In the genomic region with DNA sequence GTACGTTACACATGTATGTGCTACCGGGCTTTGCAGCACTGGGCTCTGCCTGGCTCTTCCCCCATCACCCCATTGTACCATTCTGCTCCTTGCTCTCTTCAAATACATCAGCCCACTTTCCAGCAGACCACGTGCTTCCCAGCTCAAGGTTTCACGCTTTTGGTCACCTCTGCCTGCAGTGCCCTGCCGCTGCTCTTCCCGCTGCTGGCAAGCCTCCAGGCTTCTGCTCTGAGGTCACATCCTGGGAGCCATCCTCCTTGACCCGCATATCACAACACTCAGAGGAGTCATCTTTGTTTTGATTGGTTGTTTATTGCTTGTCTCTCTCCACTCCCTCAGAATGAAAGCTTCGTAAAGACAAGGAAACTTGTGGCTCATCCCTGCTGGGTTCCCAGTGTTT, we compare ENCODE assay signal across 19 cellular contexts. TPM values are rescaled to one million over a fixed set of nuclear protein-coding genes. Genes with fewer than 3 reads are reported as not detected.
DNase-seq lines count a peak whose midpoint lies in the region; ATAC-seq and TF ChIP-seq lines count a peak whose summit lies in the region.
"Had no signal": no experiment of that assay in that cellular context is flagged by ENCODE, and none has a peak within 500 bp of the region (broad histone marks: within the 10 kb centered on the region; RNA-seq: fewer than 3 reads in every experiment).

No MANE protein-coding gene starts in this region.

- POLR2A ChIA-PET in HEK293T (lab: Yijun Ruan, JAX), result no interaction called here
- POLR2A ChIA-PET in Caco-2 (lab: Charles Lee), result no interaction called here

- TF ChIP-seq CTCF in Caco-2 (IDR thresholded peaks at IDR 0.05; ENCODE audit: insufficient read depth in 1 of 2, low read depth in 1 of 2, low read length in 1 of 2, severe bottlenecking in 1 of 2, unreplicated experiment in 1 of 2), result no peak

- intact Hi-C loops in Caco-2 (cut with micrococcal nuclease; ENCODE audit: unreplicated experiment), result no loop called here

- H3K27me3 Mint-ChIP-seq in T-helper 17 cell, result no peaks in the 10 kb centered on the region
- H3K27me3 Mint-ChIP-seq in Caco-2 (ENCODE audit: insufficient read depth, unreplicated experiment), result peaks cover 13% of the 10 kb centered on the region
- H3K27me3 Mint-ChIP-seq: activated CD4-positive, alpha-beta T cell treated with anti-CD3 and anti-CD28 coated beads, Interleukin-2, amount 10 ng/mL, durations not matched to agents 7 days and 5 days; stimulated activated memory B cell treated with anti-CD40 and anti-IgM and Interleukin-4, amounts not matched to agents 10 μg/mL and 1 μg/mL and 100 μg/mL, for 72 hours had no signal

- H3K27ac Mint-ChIP-seq in T-helper 17 cell (peak overlapping the region; percentile 29), Caco-2 (ENCODE audit: unreplicated experiment) (no peak overlapping the region)
- H3K27ac Mint-ChIP-seq: activated CD4-positive, alpha-beta T cell treated with anti-CD3 and anti-CD28 coated beads, Interleukin-2, amount 10 ng/mL, durations not matched to agents 7 days and 5 days; activated T-cell treated with anti-CD3 and anti-CD28 coated beads, Interleukin-2, amount 50 U/mL, for 72 hours; naive thymus-derived CD4-positive, alpha-beta T cell; stimulated activated memory B cell treated with anti-CD40 and anti-IgM and Interleukin-4, amounts not matched to agents 10 μg/mL and 1 μg/mL and 100 μg/mL, for 72 hours had no signal

- H3K36me3 ChIP-seq in Caco-2 (ENCODE audit: control insufficient read depth, insufficient read depth, low read length), result no peaks in the 10 kb centered on the region
- H3K36me3 ChIP-seq: BLaER1 treated with 17β-estradiol and CSF1 and Interleukin-3, amounts not matched to agents 10 nM and 100 nM had no signal

- peaks cover 4% of the 10 kb centered on the region for H3K36me3 Mint-ChIP-seq in T-helper 17 cell (ENCODE audit: low read depth)
- no peaks in the 10 kb centered on the region for H3K36me3 Mint-ChIP-seq in Caco-2 (ENCODE audit: insufficient read depth, unreplicated experiment)

- H3K4me1 Mint-ChIP-seq in T-helper 17 cell (peaks cover 27% of the 10 kb centered on the region), Caco-2 (ENCODE audit: low read depth, unreplicated experiment) (no peaks in the 10 kb centered on the region)
- H3K4me1 Mint-ChIP-seq: activated CD4-positive, alpha-beta T cell treated with anti-CD3 and anti-CD28 coated beads, Interleukin-2, amount 10 ng/mL, durations not matched to agents 7 days and 5 days; stimulated activated memory B cell treated with anti-CD40 and anti-IgM and Interleukin-4, amounts not matched to agents 10 μg/mL and 1 μg/mL and 100 μg/mL, for 72 hours had no signal

- no peaks in the 10 kb centered on the region for H3K4me1 ChIP-seq in Caco-2
- H3K4me1 ChIP-seq: foreskin keratinocyte had no signal

- no peak for ATAC-seq in T-helper 17 cell
- ATAC-seq in HG02938 (IDR thresholded peaks at IDR 0.05; ENCODE audit: unreplicated experiment), result no peak
- ATAC-seq: activated T-cell treated with anti-CD3 and anti-CD28 coated beads, Interleukin-2, amount 50 U/mL, for 72 hours; foreskin keratinocyte; naive thymus-derived CD4-positive, alpha-beta T cell; stimulated activated memory B cell treated with anti-CD40 and anti-IgM and Interleukin-4, amounts not matched to agents 10 μg/mL and 1 μg/mL and 100 μg/mL, for 72 hours had no signal

- no peaks in the 10 kb centered on the region for H3K27me3 ChIP-seq in layer of hippocampus (ENCODE audit: control insufficient read depth, insufficient read depth, low read length)
- H3K27me3 ChIP-seq in Caco-2 (replicated peaks; ENCODE audit: control insufficient read depth, insufficient read depth, low read length), result no peaks in the 10 kb centered on the region; the same call in 1 of the 2 replicates
- H3K27me3 ChIP-seq: BLaER1 treated with 17β-estradiol and CSF1 and Interleukin-3, amounts not matched to agents 10 nM and 100 nM had no signal

- no TSS peak for BruUV-seq in Caco-2 (replicated peaks; lab: Mats Ljungman, UMichigan)

- H3K9me3 Mint-ChIP-seq in Caco-2 (ENCODE audit: unreplicated experiment), result peaks cover 6% of the 10 kb centered on the region
- H3K9me3 Mint-ChIP-seq: activated CD4-positive, alpha-beta T cell treated with anti-CD3 and anti-CD28 coated beads, Interleukin-2, amount 10 ng/mL, durations not matched to agents 7 days and 5 days had no signal

- CTCF ChIA-PET in HEK293T (lab: Yijun Ruan, JAX) (no interaction called here), Caco-2 (lab: Charles Lee) (no interaction called here)

- peak; percentile 63 for DNase-seq in DMS153 (lab: John Stamatoyannopoulos, UW)
- DNase-seq in HEK293T (ENCODE audit: extremely low spot score), result no peak
- DNase-seq in T-helper 17 cell, result no peak
- no peak for DNase-seq in Caco-2
- DNase-seq in COLO829 (ENCODE audit: low spot score), result no peak
- no peak for DNase-seq in HPDE6-E6E7 (ENCODE audit: extremely low spot score)
- DNase-seq: activated CD4-positive, alpha-beta T cell treated with anti-CD3 and anti-CD28 coated beads, Interleukin-2, amount 10 ng/mL, durations not matched to agents 7 days and 5 days; activated T-cell treated with anti-CD3 and anti-CD28 coated beads, Interleukin-2, amount 50 U/mL, for 72 hours; effector memory CD4-positive, alpha-beta T cell; foreskin keratinocyte; naive thymus-derived CD4-positive, alpha-beta T cell; NCI-H774; retina; stimulated activated CD4-positive, alpha-beta T cell treated with anti-CD3 and anti-CD28 coated beads, Interleukin-4, amount 100 ng/mL, for 4 hours; T-helper 9 cell had no signal

- H3K4me3 Mint-ChIP-seq in T-helper 17 cell (no peak overlapping the region), Caco-2 (ENCODE audit: unreplicated experiment) (no peak overlapping the region)
- H3K4me3 Mint-ChIP-seq: activated CD4-positive, alpha-beta T cell treated with anti-CD3 and anti-CD28 coated beads, Interleukin-2, amount 10 ng/mL, durations not matched to agents 7 days and 5 days; activated T-cell treated with anti-CD3 and anti-CD28 coated beads, Interleukin-2, amount 50 U/mL, for 72 hours; naive thymus-derived CD4-positive, alpha-beta T cell; stimulated activated memory B cell treated with anti-CD40 and anti-IgM and Interleukin-4, amounts not matched to agents 10 μg/mL and 1 μg/mL and 100 μg/mL, for 72 hours had no signal

- no peak overlapping the region for H3K4me3 ChIP-seq in Caco-2 (ENCODE audit: low read depth, low read length)
- H3K4me3 ChIP-seq: BLaER1 treated with 17β-estradiol and CSF1 and Interleukin-3, amounts not matched to agents 10 nM and 100 nM had no signal

- peak overlapping the region; percentile 46 for H3K27ac ChIP-seq in layer of hippocampus (ENCODE audit: low read depth, low read length)
- H3K27ac ChIP-seq: BLaER1 treated with 17β-estradiol and CSF1 and Interleukin-3, amounts not matched to agents 10 nM and 100 nM; foreskin keratinocyte had no signal

- H3K9me3 ChIP-seq in T-helper 17 cell (ENCODE audit: control insufficient read depth, low read length, poor library complexity, severe bottlenecking) (no peaks in the 10 kb centered on the region), Caco-2 (peaks cover 4% of the 10 kb centered on the region; the same call in 1 of the 2 replicates)

TF ChIP-seq in HEK293T, 16 proteins besides CTCF, POLR2A, EP300 and RAD21:
- TF ChIP-seq L3MBTL2 (conservative IDR thresholded peaks at IDR 0.05) (0 out of 2 replicates have a peak, but pooled peaks have one; percentile 28), NFRKB (IDR thresholded peaks at IDR 0.05) (no peak), FOXA1 (IDR thresholded peaks at IDR 0.05) (no peak), ELF4 (IDR thresholded peaks at IDR 0.05) (no peak), LEF1 (IDR thresholded peaks at IDR 0.05; ENCODE audit: borderline replicate concordance) (no peak)
- TF ChIP-seq, protein P1, sequence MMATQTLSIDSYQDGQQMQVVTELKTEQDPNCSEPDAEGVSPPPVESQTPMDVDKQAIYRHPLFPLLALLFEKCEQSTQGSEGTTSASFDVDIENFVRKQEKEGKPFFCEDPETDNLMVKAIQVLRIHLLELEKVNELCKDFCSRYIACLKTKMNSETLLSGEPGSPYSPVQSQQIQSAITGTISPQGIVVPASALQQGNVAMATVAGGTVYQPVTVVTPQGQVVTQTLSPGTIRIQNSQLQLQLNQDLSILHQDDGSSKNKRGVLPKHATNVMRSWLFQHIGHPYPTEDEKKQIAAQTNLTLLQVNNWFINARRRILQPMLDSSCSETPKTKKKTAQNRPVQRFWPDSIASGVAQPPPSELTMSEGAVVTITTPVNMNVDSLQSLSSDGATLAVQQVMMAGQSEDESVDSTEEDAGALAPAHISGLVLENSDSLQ (IDR thresholded peaks at IDR 0.05), result no peak
TF ChIP-seq in HEK293T: peak in this region for 1.

RNA-seq across cellular contexts. Expression of gene KIF5C, which starts 34.1 kb away (rescaled TPM):
- total RNA-seq in T-helper 17 cell (10 to 100 TPM; 32.0 to 41.6 TPM), Caco-2 (2022) (1.1 and 1.5 TPM in 2 replicates)

Comparison
In these comparisons a context has a peak if more than half of its experiments do, and no peak if none do; other contexts are left out.
1. RNA of gene KIF5C, which starts 34.1 kb away (total RNA-seq): 32.0 to 41.6 TPM in T-helper 17 cell; 1.1 to 1.5 TPM in Caco-2; every median in the first group is over 10 times any median in the second.